In genomic region chr17:6638046-6638908, GRCh38 we compare ENCODE assay signal across 10 cellular contexts. TPM values are rescaled to one million over a fixed set of nuclear protein-coding genes. Genes with fewer than 3 reads are reported as not detected.
A peak's percentile ranks its signal among the peaks of the same experiment; 100 is the strongest.
DNase-seq lines count a peak whose midpoint lies in the region; ATAC-seq and TF ChIP-seq lines count a peak whose summit lies in the region.
"Had no signal": no experiment of that assay in that cellular context is flagged by ENCODE, and none has a peak within 500 bp of the region (broad histone marks: within the 10 kb centered on the region; RNA-seq: fewer than 3 reads in every experiment).

No MANE protein-coding gene starts in this region.

- H3K36me3 Mint-ChIP-seq in activated T-cell treated with anti-CD3 and anti-CD28 coated beads, Interleukin-2, amount 50 U/mL, for 72 hours (ENCODE audit: insufficient read depth in 2 of 2), result peaks cover 0 to 6% of the 10 kb centered on the region in 2 donors
- H3K36me3 Mint-ChIP-seq in endothelial cell (ENCODE audit: low read depth, unreplicated experiment), result peaks cover 18% of the 10 kb centered on the region

- no peaks in the 10 kb centered on the region for H3K9me3 ChIP-seq in skeletal muscle tissue (ENCODE audit: control insufficient read depth in 3 of 3, low read length in 3 of 3)
- H3K9me3 ChIP-seq: vagina had no signal

- H3K4me3 Mint-ChIP-seq in activated T-cell treated with anti-CD3 and anti-CD28 coated beads, Interleukin-2, amount 50 U/mL, for 72 hours, result peak overlapping the region; percentile 90 to 93
- H3K4me3 Mint-ChIP-seq in endothelial cell (ENCODE audit: unreplicated experiment), result peak overlapping the region; percentile 71

- TF ChIP-seq CTCF in RWPE1 (conservative IDR thresholded peaks at IDR 0.05; ENCODE audit: low read depth) (no peak), endothelial cell (IDR thresholded peaks at IDR 0.05; ENCODE audit: unreplicated experiment) (no peak)

- peak overlapping the region in 2 of 3 donors; percentile 45 to 90 for H3K9ac ChIP-seq in skeletal muscle tissue (ENCODE audit: low read depth in 1 of 3, low read length in 3 of 3)

- peaks cover 4 to 9% (median 8%) of the 10 kb centered on the region in 3 donors for H3K36me3 ChIP-seq in skeletal muscle tissue (ENCODE audit: control insufficient read depth in 3 of 3, insufficient read depth in 3 of 3, low read length in 3 of 3)

- H3K4me1 Mint-ChIP-seq in activated T-cell treated with anti-CD3 and anti-CD28 coated beads, Interleukin-2, amount 50 U/mL, for 72 hours (ENCODE audit: low read depth), result peaks cover 39% of the 10 kb centered on the region
- peaks cover 14% of the 10 kb centered on the region for H3K4me1 Mint-ChIP-seq in endothelial cell (ENCODE audit: unreplicated experiment)

- peaks cover 19 to 32% (median 21%) of the 10 kb centered on the region in 3 donors for H3K4me1 ChIP-seq in skeletal muscle tissue (ENCODE audit: control insufficient read depth in 3 of 3, insufficient read depth in 3 of 3, low read length in 3 of 3)

- no peak for DNase-seq in activated T-cell treated with anti-CD3 and anti-CD28 coated beads, Interleukin-2, amount 50 U/mL, for 72 hours
- no peak for DNase-seq in activated T-cell treated with anti-CD3 and anti-CD28 coated beads for 4 hours
- DNase-seq in RWPE1 (ENCODE audit: low spot score), result no peak
- DNase-seq in endothelial cell (ENCODE audit: low spot score), result no peak
- no peak for DNase-seq in kidney glomerular epithelial cell (lab: John Stamatoyannopoulos, UW)
- DNase-seq in SIG-M5 treated with dmso at 0.1 percent for 504 hours (lab: John Stamatoyannopoulos, UW; ENCODE audit: unreplicated experiment), result no peak
- DNase-seq: NCI-H82 had no signal

- H3K4me3 ChIP-seq in skeletal muscle tissue (ENCODE audit: low read length in 3 of 3), result peak overlapping the region in 1 of 3 donors; percentile 23

- no peaks in the 10 kb centered on the region for H3K9me3 Mint-ChIP-seq in activated T-cell treated with anti-CD3 and anti-CD28 coated beads, Interleukin-2, amount 50 U/mL, for 72 hours
- H3K9me3 Mint-ChIP-seq in endothelial cell (ENCODE audit: unreplicated experiment), result no peaks in the 10 kb centered on the region

- POLR2A ChIA-PET in RWPE1 (lab: Yijun Ruan, JAX; ENCODE audit: low non-redundant PET), result interaction anchor here (0.8 kb wide), 1 partner anchor 83 kb away, joined by 3 read pairs; no protein-coding TSS in a partner anchor

- H3K27ac Mint-ChIP-seq in activated T-cell treated with anti-CD3 and anti-CD28 coated beads, Interleukin-2, amount 50 U/mL, for 72 hours, result peak overlapping the region; percentile 67
- H3K27ac Mint-ChIP-seq in endothelial cell (ENCODE audit: unreplicated experiment), result no peak overlapping the region

- no peaks in the 10 kb centered on the region for H3K27me3 Mint-ChIP-seq in activated T-cell treated with anti-CD3 and anti-CD28 coated beads, Interleukin-2, amount 50 U/mL, for 72 hours (ENCODE audit: low read depth)
- peaks cover 16% of the 10 kb centered on the region for H3K27me3 Mint-ChIP-seq in endothelial cell (ENCODE audit: unreplicated experiment)

- CTCF ChIA-PET in RWPE1 (lab: Yijun Ruan, JAX), result interaction anchor here (0.7 kb wide), 1 partner anchor 10 kb away, joined by 3 read pairs; no protein-coding TSS in a partner anchor

- H3K27me3 ChIP-seq in skeletal muscle tissue (ENCODE audit: control insufficient read depth in 3 of 3, insufficient read depth in 3 of 3, low read length in 3 of 3), result no peaks in the 10 kb centered on the region
- H3K27me3 ChIP-seq: vagina had no signal

- ATAC-seq in activated T-cell treated with anti-CD3 and anti-CD28 coated beads, Interleukin-2, amount 50 U/mL, for 72 hours (replicated peaks in 1 of 2), result no peak
- no peak for ATAC-seq in GM21786 (IDR thresholded peaks at IDR 0.05; ENCODE audit: unreplicated experiment)

- H3K27ac ChIP-seq in RWPE1 (peak overlapping the region; percentile 96), skeletal muscle tissue (ENCODE audit: low read depth, low read length) (no peak overlapping the region)
- H3K27ac ChIP-seq: vagina had no signal

RNA-seq across cellular contexts. Expression of gene KIAA0753, which starts 2.2 kb away (rescaled TPM):
- total RNA-seq in activated T-cell treated with anti-CD3 and anti-CD28 coated beads, Interleukin-2, amount 50 U/mL, for 72 hours, result 10 to 100 TPM; 14.0 to 18.4 TPM
- 22.6 TPM for total RNA-seq in endothelial cell (ENCODE audit: unreplicated experiment)
- 11.5 TPM for total RNA-seq in skeletal muscle tissue

RNA-seq across cellular contexts. Expression of gene TXNDC17, which starts 2.6 kb away (rescaled TPM):
- total RNA-seq in activated T-cell treated with anti-CD3 and anti-CD28 coated beads, Interleukin-2, amount 50 U/mL, for 72 hours, result 10 to 100 TPM; 35.2 to 46.2 TPM
- total RNA-seq in endothelial cell (ENCODE audit: unreplicated experiment) (94.2 TPM), skeletal muscle tissue (8.4 TPM)

RNA-seq across cellular contexts. Expression of gene MED31, which starts 13.1 kb away (rescaled TPM):
- 1 to 10 TPM; 7.3 to 8.8 TPM for total RNA-seq in activated T-cell treated with anti-CD3 and anti-CD28 coated beads, Interleukin-2, amount 50 U/mL, for 72 hours
- 18.3 TPM for total RNA-seq in endothelial cell (ENCODE audit: unreplicated experiment)
- total RNA-seq in skeletal muscle tissue, result 3.1 TPM

RNA-seq across cellular contexts. Expression of gene C17orf100, which starts 13.3 kb away (rescaled TPM):
- 1 to 10 TPM; 1.8 to 2.9 TPM for total RNA-seq in activated T-cell treated with anti-CD3 and anti-CD28 coated beads, Interleukin-2, amount 50 U/mL, for 72 hours
- total RNA-seq in endothelial cell (ENCODE audit: unreplicated experiment) (3.8 TPM), skeletal muscle tissue (not detected)
